ENCODE assay signal across 27 cellular contexts in the genomic region with DNA sequence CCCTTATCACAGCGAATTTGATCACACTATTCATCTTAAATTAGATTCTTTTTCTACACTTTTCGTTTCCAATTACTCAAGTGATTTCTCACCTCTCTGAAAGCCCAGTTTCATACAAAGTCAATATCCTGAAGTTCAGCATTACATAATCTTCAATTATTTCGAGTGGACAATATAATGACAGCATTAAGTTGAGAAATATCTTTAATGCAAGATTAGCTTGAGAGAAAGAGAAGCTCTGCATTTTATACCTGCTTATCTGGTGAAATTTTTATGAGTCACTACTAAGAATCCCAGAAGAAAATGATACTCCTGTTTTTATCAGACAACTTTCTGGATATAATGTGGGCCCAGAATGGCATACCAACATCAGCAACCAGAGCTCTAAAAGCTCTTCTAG.
"Had no signal": no experiment of that assay in that cellular context is flagged by ENCODE, and none has a peak within 500 bp of the region (broad histone marks: within the 10 kb centered on the region; RNA-seq: fewer than 3 reads in every experiment).

No MANE protein-coding gene starts in this region.

- H3K4me3 ChIP-seq: left lung, lung, skin epidermis, stomach, testis, thyroid gland, transverse colon, upper lobe of left lung had no signal

- FAIRE-seq: keratinocyte had no signal

- H3K36me3 ChIP-seq: left lung, stomach, thyroid gland, transverse colon, upper lobe of left lung had no signal

- ATAC-seq: left cardiac atrium; left lung; natural killer cell; right cardiac atrium; sciatic nerve; stimulated activated naive B cell treated with anti-CD40 and anti-IgM and Interleukin-4, amounts not matched to agents 10 μg/mL and 1 μg/mL and 100 μg/mL, for 72 hours; stimulated activated naive CD8-positive, alpha-beta T cell treated with anti-CD3 and anti-CD28 coated beads, Interleukin-15, Interleukin-2, amounts not matched to agents 100 U/mL and 50 U/mL, for 24 hours had no signal

- H3K27ac ChIP-seq: left lung, parathyroid adenoma, skin epidermis, stomach, testis, thyroid gland, transverse colon, upper lobe of left lung had no signal

- H3K9ac ChIP-seq: parathyroid adenoma had no signal

- DNase-seq: head of caudate nucleus; hippocampal formation; kidney glomerular epithelial cell; left cardiac atrium; left lung; mesendoderm; naive B cell; natural killer cell; nucleus accumbens; retina; right cardiac atrium; stimulated activated CD4-positive, alpha-beta T cell treated with anti-CD3 and anti-CD28 coated beads, Interleukin-12 subunit alpha, Interleukin-12 subunit beta, amount 100 ng/mL, for 4 hours; stimulated activated CD4-positive, alpha-beta T cell treated with anti-CD3 and anti-CD28 coated beads, Interleukin-15, amount 100 ng/mL, for 24 hours; stimulated activated CD4-positive, alpha-beta T cell treated with anti-CD3 and anti-CD28 coated beads, Interleukin-2, amount 100 ng/mL, for 24 hours; stimulated activated CD4-positive, alpha-beta T cell treated with anti-CD3 and anti-CD28 coated beads, Interleukin-4, amount 100 ng/mL, for 1 hour; stimulated activated naive B cell treated with anti-CD40 and anti-IgM and Interleukin-4, amounts not matched to agents 10 μg/mL and 1 μg/mL and 100 μg/mL, for 72 hours; stimulated activated naive CD8-positive, alpha-beta T cell treated with anti-CD3 and anti-CD28 coated beads, Interleukin-15, Interleukin-2, amounts not matched to agents 100 U/mL and 50 U/mL, for 24 hours; stomach; testis; thyroid gland; transverse colon; upper lobe of left lung had no signal

- H3K4me1 ChIP-seq: left lung, parathyroid adenoma, stomach, testis, thyroid gland, transverse colon, upper lobe of left lung had no signal

- H3K9me3 ChIP-seq: left lung, stomach, testis, thyroid gland, transverse colon, upper lobe of left lung had no signal

- H3K27me3 ChIP-seq: left lung, testis, thyroid gland, transverse colon, upper lobe of left lung had no signal
